ENCODE assay signal across 8 cellular contexts in genomic region chr16:29600111-29601000, GRCh38.
DNase-seq lines count a peak whose midpoint lies in the region; ATAC-seq, FAIRE-seq and TF ChIP-seq lines count a peak whose summit lies in the region.
"Not testable (repeated sequence)": the region's sequence is repeated elsewhere in the genome, so short reads cannot be mapped to it uniquely, and the experiment has no call there.

No MANE protein-coding gene starts in this region.

- not testable (repeated sequence) for H3K9me3 Mint-ChIP-seq in stimulated activated effector memory CD8-positive, alpha-beta T cell treated with anti-CD3 and anti-CD28 coated beads, Interleukin-12 subunit alpha, Interleukin-12 subunit beta, amount 100 ng/mL, for 72 hours

- WGBS in GM12878 (ENCODE audit: insufficient coverage, insufficient replicate concordance, low lambda C conversion rate, missing lambda C conversion rate), result 14% methylated on average over 26 of the region's 26 CpGs

- not testable (repeated sequence) for H3K9me3 ChIP-seq in DND-41 (ENCODE audit: insufficient read depth, low read length, severe bottlenecking); OCI-LY3 (ENCODE audit: insufficient read depth, low read length); GM12878 (replicated peaks; ENCODE audit: control insufficient read depth, insufficient read depth, low read length)

- H3K27me3 ChIP-seq in DND-41 (ENCODE audit: insufficient read depth, low read length, poor library complexity); HL-60 (ENCODE audit: insufficient read depth, poor library complexity, severe bottlenecking); OCI-LY3 (ENCODE audit: low read depth, low read length); GM12878 (replicated peaks in 1 of 2; ENCODE audit: control insufficient read depth in 2 of 2, insufficient read depth in 2 of 2, low read length in 1 of 2): not testable (repeated sequence)

- peaks cover 68% of the 10 kb centered on the region for H3K4me1 Mint-ChIP-seq in stimulated activated effector memory CD8-positive, alpha-beta T cell treated with anti-CD3 and anti-CD28 coated beads, Interleukin-12 subunit alpha, Interleukin-12 subunit beta, amount 100 ng/mL, for 72 hours

- H3K4me3 Mint-ChIP-seq in stimulated activated effector memory CD8-positive, alpha-beta T cell treated with anti-CD3 and anti-CD28 coated beads, Interleukin-12 subunit alpha, Interleukin-12 subunit beta, amount 100 ng/mL, for 72 hours, result peak overlapping the region; percentile 82

- not testable (repeated sequence) for TF ChIP-seq CTCF in DND-41 (IDR thresholded peaks at IDR 0.05; ENCODE audit: borderline replicate concordance, extremely low read depth, low read length, poor library complexity, severe bottlenecking); HL-60 (IDR thresholded peaks at IDR 0.05; ENCODE audit: insufficient read depth, low read length); OCI-LY3 (IDR thresholded peaks at IDR 0.05; ENCODE audit: low read depth, low read length); GM12878 (IDR thresholded peaks at IDR 0.05 in 2 of 3, conservative IDR thresholded peaks at IDR 0.05 in 1 of 3; ENCODE audit: control insufficient read depth in 2 of 3, extremely low read depth in 1 of 3, insufficient read depth in 1 of 3, low read depth in 3 of 3, low read length in 3 of 3)

- H2AFZ ChIP-seq in DND-41 (ENCODE audit: low read depth, low read length), result peak overlapping the region; percentile 62
- not testable (repeated sequence) for H2AFZ ChIP-seq in OCI-LY3 (ENCODE audit: low read depth, low read length); GM12878 (ENCODE audit: control insufficient read depth, low read depth, low read length)

- H3K79me2 ChIP-seq in DND-41 (ENCODE audit: insufficient read depth, low read length) (peaks cover 87% of the 10 kb centered on the region), OCI-LY3 (ENCODE audit: low read length) (peaks cover 83% of the 10 kb centered on the region), GM12878 (ENCODE audit: control insufficient read depth, insufficient read depth, low read length) (peaks cover 47% of the 10 kb centered on the region)

- not testable (repeated sequence) for TF ChIP-seq RAD21 in GM12878 (IDR thresholded peaks at IDR 0.05; ENCODE audit: insufficient read depth, low read depth, low read length)

- not testable (repeated sequence) for BruUV-seq in GM12878 (replicated peaks; lab: Mats Ljungman, UMichigan)

- H3K9ac ChIP-seq in DND-41 (ENCODE audit: low read depth, low read length) (peak overlapping the region; percentile 68), OCI-LY3 (ENCODE audit: low read length) (peak overlapping the region; percentile 64)
- H3K9ac ChIP-seq in GM12878 (ENCODE audit: control insufficient read depth, insufficient read depth, low read length), result not testable (repeated sequence)

- peaks cover 32% of the 10 kb centered on the region; the same call in 1 of the 2 replicates for H4K20me1 ChIP-seq in DND-41 (ENCODE audit: insufficient read depth, low read length)
- H4K20me1 ChIP-seq in OCI-LY3 (ENCODE audit: insufficient read depth, low read length), result peaks cover 31% of the 10 kb centered on the region
- H4K20me1 ChIP-seq in GM12878 (ENCODE audit: control insufficient read depth, insufficient read depth), result not testable (repeated sequence)

- H3K4me3 ChIP-seq in DND-41 (ENCODE audit: low read depth in 1 of 2, low read length in 2 of 2) (peak overlapping the region; percentile 8 to 59; a peak in 3 of 4 replicates), HL-60 (replicated peaks; ENCODE audit: insufficient read depth, low read length) (peak overlapping the region; percentile 9), OCI-LY3 (ENCODE audit: low read length) (peak overlapping the region; percentile 73), GM12878 (peak overlapping the region; percentile 41; the same call in 1 of the 2 replicates)

- H3K4me1 ChIP-seq in DND-41 (ENCODE audit: insufficient read depth, low read length) (peaks cover 51% of the 10 kb centered on the region), OCI-LY3 (ENCODE audit: low read length) (peaks cover 39% of the 10 kb centered on the region), GM12878 (ENCODE audit: control insufficient read depth, insufficient read depth, low read length) (peaks cover 19% of the 10 kb centered on the region)

- SMC1A ChIA-PET in GM12878 (lab: Charles Lee; ENCODE audit: uncharacterized antibody, unreplicated experiment), result not testable (repeated sequence)

- intact Hi-C loops in GM12878 (cut with micrococcal nuclease; ENCODE audit: unreplicated experiment), result not testable (repeated sequence)

- peak overlapping the region; percentile 77 for H3K4me2 ChIP-seq in DND-41 (ENCODE audit: insufficient read depth, low read length)
- peak overlapping the region; percentile 87 for H3K4me2 ChIP-seq in OCI-LY3 (ENCODE audit: low read length)
- H3K4me2 ChIP-seq in GM12878 (ENCODE audit: control insufficient read depth, insufficient read depth), result peak overlapping the region; percentile 71

- not testable (repeated sequence) for TF ChIP-seq EP300 in GM12878 (IDR thresholded peaks at IDR 0.05; ENCODE audit: borderline replicate concordance in 1 of 2, control insufficient read depth in 1 of 2, low read depth in 2 of 2, low read length in 2 of 2)

- in situ Hi-C loops in GM12878 (cut with MboI), result loop anchor here (5.0 kb wide), 1 partner anchor 217 kb away; the partner anchor contains the start of gene PAGR1

- DNase-seq in DND-41, result peak; percentile 86
- DNase-seq in HL-60 (ENCODE audit: low read depth in 1 of 2, low spot score in 1 of 2), result peak in 1 of 2 experiments; percentile 82
- peak; percentile 26 to 37 for DNase-seq in activated CD4-positive, alpha-beta T cell treated with anti-CD3 and anti-CD28 coated beads, Interleukin-2, amount 50 U/mL, for 4 hours
- DNase-seq in GM12878 (ENCODE audit: low read depth, low spot score), result not testable (repeated sequence)
- DNase-seq in mesenteric fat pad (ENCODE audit: low spot score), result peak; percentile 90
- peak in 1 of 2 donors; percentile 80 for DNase-seq in stimulated activated effector memory CD8-positive, alpha-beta T cell treated with anti-CD3 and anti-CD28 coated beads, Interleukin-12 subunit alpha, Interleukin-12 subunit beta, amount 100 ng/mL, for 72 hours (ENCODE audit: low spot score in 2 of 2)

- not testable (repeated sequence) for H3K36me3 ChIP-seq in DND-41 (ENCODE audit: insufficient read depth, low read length); OCI-LY3 (replicated peaks; ENCODE audit: low read depth, low read length); GM12878 (ENCODE audit: control insufficient read depth in 2 of 2, insufficient read depth in 2 of 2, low read length in 1 of 2)

- peak overlapping the region; percentile 96 for H3K27ac Mint-ChIP-seq in stimulated activated effector memory CD8-positive, alpha-beta T cell treated with anti-CD3 and anti-CD28 coated beads, Interleukin-12 subunit alpha, Interleukin-12 subunit beta, amount 100 ng/mL, for 72 hours

- H3K27ac ChIP-seq in DND-41 (ENCODE audit: low read length) (peak overlapping the region; percentile 93), HL-60 (replicated peaks) (peak overlapping the region; percentile 78), OCI-LY3 (ENCODE audit: low read length) (peak overlapping the region; percentile 70), GM12878 (ENCODE audit: control insufficient read depth, insufficient read depth) (peak overlapping the region; percentile 27)

- peaks cover 86% of the 10 kb centered on the region for H3K36me3 Mint-ChIP-seq in stimulated activated effector memory CD8-positive, alpha-beta T cell treated with anti-CD3 and anti-CD28 coated beads, Interleukin-12 subunit alpha, Interleukin-12 subunit beta, amount 100 ng/mL, for 72 hours

- POLR2A ChIA-PET in GM12878 (lab: Charles Lee), result interaction anchor here (1.1 kb wide), 1 partner anchor 13 kb away, joined by 3 read pairs; no protein-coding TSS in a partner anchor

- CTCF ChIA-PET in GM12878 (lab: Yijun Ruan, JAX), result interaction anchor here (1.1 kb wide), 2 partner anchors 29 to 248 kb away, joined by 3 to 4 read pairs; no protein-coding TSS in a partner anchor

- ATAC-seq in DND-41 (ENCODE audit: insufficient read depth, low read depth) (peak; percentile 82), GM19324 (IDR thresholded peaks at IDR 0.05; ENCODE audit: low FRiP score, unreplicated experiment) (peak; percentile 38), GM12878 (peak; percentile 66)
- peak; percentile 64 for ATAC-seq in stimulated activated effector memory CD8-positive, alpha-beta T cell treated with anti-CD3 and anti-CD28 coated beads, Interleukin-12 subunit alpha, Interleukin-12 subunit beta, amount 100 ng/mL, for 72 hours

- FAIRE-seq in GM12878 (lab: Jason Lieb, UNC), result not testable (repeated sequence)

- TF ChIP-seq POLR2A in GM12878 (IDR thresholded peaks at IDR 0.05; ENCODE audit: low read depth, low read length), result peak; percentile 41; the same call in 1 of the 2 replicates

- RAD21 ChIA-PET in GM12878 (lab: Charles Lee; ENCODE audit: unreplicated experiment), result not testable (repeated sequence)

TF ChIP-seq in GM12878, 131 proteins besides CTCF, POLR2A, EP300 and RAD21 (continues in another document):
- peak; percentile 70 for TF ChIP-seq SPI1 (IDR thresholded peaks at IDR 0.05; ENCODE audit: borderline replicate concordance, insufficient read depth, low read depth, low read length)

Comparison
In these comparisons a context has a peak if more than half of its experiments do, and no peak if none do; other contexts are left out.
1. H3K27ac ChIP-seq: peak in every context shown above with its lines; median percentile 93 in DND-41; 78 in HL-60; 70 in OCI-LY3; 27 in GM12878.
2. H3K4me3 ChIP-seq: peak in every context shown above with its lines; median percentile 73 in OCI-LY3; 41 in GM12878; 34 in DND-41; 9 in HL-60.